ENCODE assay signal across 8 cellular contexts in genomic region chr3:10292505-10293419, GRCh38. TPM values are rescaled to one million over a fixed set of nuclear protein-coding genes. Genes with fewer than 3 reads are reported as not detected.
DNase-seq lines count a peak whose midpoint lies in the region; ATAC-seq, FAIRE-seq and TF ChIP-seq lines count a peak whose summit lies in the region.

TSS of gene GHRL (minus strand) at chr3:10292947. CDS start at chr3:10290180, 2,767 bp downstream.

- H3K27me3 Mint-ChIP-seq in MCF 10A (ENCODE audit: insufficient read depth, unreplicated experiment), result no peaks in the 10 kb centered on the region
- H3K27me3 Mint-ChIP-seq in activated CD8-positive, alpha-beta T cell treated with anti-CD3 and anti-CD28 coated beads for 36 hours, result no peaks in the 10 kb centered on the region

- no peak within 1 kb of the TSS for H3K9ac ChIP-seq in mammary epithelial cell (ENCODE audit: insufficient read depth, low read length)
- H3K9ac ChIP-seq in kidney (ENCODE audit: low read length in 2 of 2), result no peak within 1 kb of the TSS

- H3K27ac Mint-ChIP-seq in MCF 10A (ENCODE audit: low read depth, unreplicated experiment), result peak within 1 kb of the TSS; percentile 46
- peak within 1 kb of the TSS; percentile 36 for H3K27ac Mint-ChIP-seq in activated CD8-positive, alpha-beta T cell treated with anti-CD3 and anti-CD28 coated beads for 36 hours

- H3K4me1 ChIP-seq in mammary epithelial cell (ENCODE audit: insufficient read depth, low read length) (no peaks in the 10 kb centered on the region), spleen (peaks cover 4 to 39% (median 22%) of the 10 kb centered on the region in 6 donors), kidney (ENCODE audit: control insufficient read depth in 1 of 2, insufficient read depth in 1 of 2, low read depth in 1 of 2, low read length in 2 of 2) (no peaks in the 10 kb centered on the region)

- TF ChIP-seq CTCF in MCF 10A (IDR thresholded peaks at IDR 0.05; ENCODE audit: unreplicated experiment) (no peak), mammary epithelial cell (conservative IDR thresholded peaks at IDR 0.05 in 1 of 2, IDR thresholded peaks at IDR 0.05 in 1 of 2; ENCODE audit: extremely low read depth in 1 of 2, insufficient read depth in 1 of 2, low read depth in 1 of 2, low read length in 2 of 2) (no peak), spleen (IDR thresholded peaks at IDR 0.05 in 8 of 11, conservative IDR thresholded peaks at IDR 0.05 in 3 of 11) (no peak), kidney (IDR thresholded peaks at IDR 0.05; ENCODE audit: borderline replicate concordance, extremely low read depth, insufficient read depth) (no peak)
- no peak for TF ChIP-seq CTCF in activated CD8-positive, alpha-beta T cell treated with anti-CD3 and anti-CD28 coated beads for 36 hours (IDR thresholded peaks at IDR 0.05)

- WGBS in mammary epithelial cell (ENCODE audit: low coverage, missing lambda C conversion rate), result 96% methylated on average over 10 of the region's 12 CpGs
- 15 to 25% (median 21%) methylated on average over 12 of the region's 12 CpGs for WGBS in spleen, 5 donors

- H3K4me1 Mint-ChIP-seq in MCF 10A (ENCODE audit: insufficient read depth, unreplicated experiment), result peaks cover 5% of the 10 kb centered on the region
- H3K4me1 Mint-ChIP-seq in activated CD8-positive, alpha-beta T cell treated with anti-CD3 and anti-CD28 coated beads for 36 hours (ENCODE audit: low read depth), result peaks cover 9% of the 10 kb centered on the region

- H2AFZ ChIP-seq in mammary epithelial cell (ENCODE audit: low read depth, low read length), result no peak within 1 kb of the TSS

- H3K79me2 ChIP-seq in mammary epithelial cell (ENCODE audit: insufficient read depth, low read length), result no peaks in the 10 kb centered on the region

- CTCF ChIA-PET in MCF 10A (lab: Yijun Ruan, JAX), result interaction anchor here (0.6 to 0.7 kb wide), 3 partner anchors 27 to 259 kb away, joined by 3 to 4 read pairs (median 4); no protein-coding TSS in a partner anchor
- CTCF ChIA-PET in mammary epithelial cell (lab: Charles Lee; ENCODE audit: low non-redundant PET), result no interaction called here
- CTCF ChIA-PET in activated CD8-positive, alpha-beta T cell treated with anti-CD3 and anti-CD28 coated beads for 36 hours (lab: Charles Lee), result interaction anchor here (0.7 to 1.3 kb wide), 3 partner anchors 15 to 29 kb away, joined by 3 to 6 read pairs (median 6); no protein-coding TSS in a partner anchor

- no peaks in the 10 kb centered on the region for H3K9me3 Mint-ChIP-seq in MCF 10A (ENCODE audit: unreplicated experiment)
- H3K9me3 Mint-ChIP-seq in activated CD8-positive, alpha-beta T cell treated with anti-CD3 and anti-CD28 coated beads for 36 hours, result no peaks in the 10 kb centered on the region

- peaks cover 37% of the 10 kb centered on the region for H3K36me3 Mint-ChIP-seq in MCF 10A (ENCODE audit: insufficient read depth, unreplicated experiment)
- H3K36me3 Mint-ChIP-seq in activated CD8-positive, alpha-beta T cell treated with anti-CD3 and anti-CD28 coated beads for 36 hours (ENCODE audit: low read depth), result peaks cover 22% of the 10 kb centered on the region

- no TSS peak for BruUV-seq in MCF 10A (replicated peaks; lab: Mats Ljungman, UMichigan)
- no TSS peak for BruUV-seq in mammary epithelial cell (replicated peaks; lab: Mats Ljungman, UMichigan)

- ATAC-seq in HG03045 (IDR thresholded peaks at IDR 0.05; ENCODE audit: unreplicated experiment), result peak; percentile 65
- ATAC-seq in activated CD8-positive, alpha-beta T cell treated with anti-CD3 and anti-CD28 coated beads for 36 hours, result peak; percentile 24

- in situ Hi-C loops in mammary epithelial cell (cut with MboI; ENCODE audit: low sequenced_read_pairs in 2 of 2), result no loop called here

- no peaks in the 10 kb centered on the region for H3K9me3 ChIP-seq in mammary epithelial cell (replicated peaks; ENCODE audit: insufficient read depth, low read length)
- no peaks in the 10 kb centered on the region for H3K9me3 ChIP-seq in spleen
- H3K9me3 ChIP-seq in kidney (ENCODE audit: control insufficient read depth in 1 of 2, low read length in 2 of 2), result no peaks in the 10 kb centered on the region

- DNase-seq in MCF 10A (ENCODE audit: unreplicated experiment) (no peak), mammary epithelial cell (no peak), spleen (peak; percentile 84), caudate nucleus (lab: John Stamatoyannopoulos, UW) (no peak), 8988T (no peak), kidney (no peak)
- DNase-seq in activated CD8-positive, alpha-beta T cell treated with anti-CD3 and anti-CD28 coated beads for 36 hours, result no peak

- no peak within 1 kb of the TSS for H3K4me3 Mint-ChIP-seq in MCF 10A (ENCODE audit: unreplicated experiment)
- H3K4me3 Mint-ChIP-seq in activated CD8-positive, alpha-beta T cell treated with anti-CD3 and anti-CD28 coated beads for 36 hours, result no peak within 1 kb of the TSS

- intact Hi-C loops in MCF 10A (cut with micrococcal nuclease) (no loop called here), mammary epithelial cell (cut with micrococcal nuclease) (no loop called here), spleen (cut with DNase I; ENCODE audit: low total_unique reads) (no loop called here), kidney (cut with DNase I) (no loop called here)
- intact Hi-C loops in activated CD8-positive, alpha-beta T cell treated with anti-CD3 and anti-CD28 coated beads for 36 hours (cut with micrococcal nuclease), result no loop called here

- H3K27me3 ChIP-seq in mammary epithelial cell (ENCODE audit: insufficient read depth, low read length) (no peaks in the 10 kb centered on the region), spleen (replicated peaks in 1 of 7) (no peaks in the 10 kb centered on the region)

- no peak within 1 kb of the TSS for H3K4me2 ChIP-seq in mammary epithelial cell (ENCODE audit: insufficient read depth, low read depth, low read length)

- POLR2A ChIA-PET in MCF 10A (lab: Yijun Ruan, JAX), result interaction anchor here (0.5 to 1.4 kb wide), 5 partner anchors 12 to 1013 kb away, joined by 3 to 4 read pairs (median 3); no protein-coding TSS in a partner anchor
- POLR2A ChIA-PET in activated CD8-positive, alpha-beta T cell treated with anti-CD3 and anti-CD28 coated beads for 36 hours (lab: Charles Lee), result interaction anchor here (0.7 to 2.5 kb wide), 6 partner anchors 9 to 133 kb away, joined by 3 to 10 read pairs (median 4); partner anchors contain the start of gene SEC13

- H3K36me3 ChIP-seq in mammary epithelial cell (ENCODE audit: insufficient read depth, low read length), result peaks cover 8% of the 10 kb centered on the region
- H3K36me3 ChIP-seq in spleen, result peaks cover 0 to 71% (median 36%) of the 10 kb centered on the region in 6 donors
- H3K36me3 ChIP-seq in kidney (ENCODE audit: control insufficient read depth in 1 of 2, insufficient read depth in 2 of 2, low read length in 2 of 2), result peaks cover 2 to 5% of the 10 kb centered on the region in 2 donors

- no peaks in the 10 kb centered on the region for H4K20me1 ChIP-seq in mammary epithelial cell (ENCODE audit: insufficient read depth, low read length)

- no peak for TF ChIP-seq POLR2A in spleen (IDR thresholded peaks at IDR 0.05)

- H3K4me3 ChIP-seq in mammary epithelial cell (replicated peaks in 1 of 3; ENCODE audit: insufficient read depth in 1 of 3, low read depth in 2 of 3, low read length in 3 of 3) (no peak within 1 kb of the TSS), spleen (peak within 1 kb of the TSS in 6 of 8 donors; percentile 1 to 49 (median 3)), kidney (ENCODE audit: low read length in 2 of 2) (no peak within 1 kb of the TSS)

- dilution Hi-C loops in mammary epithelial cell (cut with HindIII; ENCODE audit: low sequenced_read_pairs), result no loop called here

- FAIRE-seq in kidney (lab: Jason Lieb, UNC), result no peak

- no peak within 1 kb of the TSS for H3K27ac ChIP-seq in mammary epithelial cell (ENCODE audit: insufficient read depth, low read depth, low read length)
- H3K27ac ChIP-seq in spleen, result peak within 1 kb of the TSS in 7 of 8 donors; percentile 51 to 83 (median 78)
- no peak within 1 kb of the TSS for H3K27ac ChIP-seq in caudate nucleus (ENCODE audit: low read depth, low read length)
- no peak within 1 kb of the TSS for H3K27ac ChIP-seq in kidney (ENCODE audit: low read depth in 2 of 2, low read length in 2 of 2)

RNA-seq across cellular contexts. Expression of gene GHRL, which starts in this region (rescaled TPM):
- total RNA-seq in MCF 10A (2022), result not detected in 2 replicates
- under 1 TPM in 1 of 2 donors, not detected in 1; 0.38 TPM for total RNA-seq in mammary epithelial cell
- polyA plus RNA-seq in mammary epithelial cell, result not detected
- not detected for polyA minus RNA-seq in mammary epithelial cell
- under 1 TPM in 1 of 2 experiments, not detected in 1; 0.22 TPM for total RNA-seq in activated CD8-positive, alpha-beta T cell treated with anti-CD3 and anti-CD28 coated beads for 36 hours
- 1 to 10 TPM; 1.1 to 8.0 (median 3.8) TPM for total RNA-seq in spleen
- 1 to 10 TPM; 3.6 to 6.6 (median 5.0) TPM for polyA plus RNA-seq in spleen
- 1.2 TPM for total RNA-seq in kidney
- 0.73 TPM for polyA plus RNA-seq in kidney (ENCODE audit: insufficient read depth, low read depth, low replicate concordance)

Comparison
In these comparisons a context has a peak if more than half of its experiments do, and no peak if none do; other contexts are left out.
1. Peak in ATAC-seq in activated CD8-positive, alpha-beta T cell treated with anti-CD3 and anti-CD28 coated beads for 36 hours; RNA of the gene not detected or under 1 TPM.
2. H3K27ac ChIP-seq: peak in spleen (7 of 8); none in mammary epithelial cell (single experiment), caudate nucleus (single experiment) and kidney (0 of 2).
3. H3K4me3 ChIP-seq: peak in spleen (6 of 8); none in mammary epithelial cell (0 of 3) and kidney (0 of 2).